24 cellular contexts compared by ENCODE assay signal in genomic region chr10:86036544-86036831, GRCh38.
"Had no signal": no experiment of that assay in that cellular context is flagged by ENCODE, and none has a peak within 500 bp of the region (broad histone marks: within the 10 kb centered on the region; RNA-seq: fewer than 3 reads in every experiment).

No MANE protein-coding gene starts in this region.

- FAIRE-seq: RCC 7860 had no signal

- ATAC-seq: activated CD8-positive, alpha-beta memory T cell treated with anti-CD3 and anti-CD28 coated beads, Interleukin-2, amount 10 ng/mL, durations not matched to agents 7 days and 5 days; activated naive CD8-positive, alpha-beta T cell treated with anti-CD3 and anti-CD28 coated beads, Interleukin-2, amount 50 U/mL, for 24 hours had no signal

- H3K27ac ChIP-seq: brain microvascular endothelial cell, PC-9, RWPE1, SJCRH30, SK-N-MC, WERI-Rb-1 had no signal

- DNase-seq: activated CD4-positive, alpha-beta memory T cell treated with anti-CD3 and anti-CD28 coated beads, Interleukin-2, amount 10 ng/mL, durations not matched to agents 7 days and 5 days; activated CD4-positive, alpha-beta T cell treated with anti-CD3 and anti-CD28 coated beads for 1 hour; activated CD4-positive, alpha-beta T cell treated with anti-CD3 and anti-CD28 coated beads for 48 hours; activated CD4-positive, CD25-positive, alpha-beta regulatory T cell; activated CD8-positive, alpha-beta memory T cell treated with anti-CD3 and anti-CD28 coated beads for 24 hours; activated CD8-positive, alpha-beta memory T cell treated with anti-CD3 and anti-CD28 coated beads, Interleukin-2, amount 10 ng/mL, durations not matched to agents 7 days and 5 days; activated CD8-positive, alpha-beta memory T cell treated with anti-CD3 and anti-CD28 coated beads, Interleukin-2, amount 50 U/mL, for 48 hours; activated effector memory CD4-positive, alpha-beta T cell treated with Interleukin-2 at 50 U/mL for 16 hours; activated naive CD4-positive, alpha-beta T cell treated with anti-CD3 and anti-CD28 coated beads, Interleukin-2, amount 10 ng/mL, durations not matched to agents 7 days and 5 days; activated naive CD8-positive, alpha-beta T cell treated with anti-CD3 and anti-CD28 coated beads, Interleukin-2, amount 50 U/mL, for 24 hours; activated T-cell treated with anti-CD3 and anti-CD28 coated beads, Interleukin-2, amount 50 U/mL, for 48 hours; anterior cingulate cortex; brain microvascular endothelial cell; NCI-H1417 treated with DMSO at 0.1 percent for 48 hours; NCI-H187 treated with DMSO at 0.1 percent for 48 hours; NCI-H524 treated with DMSO at 0.1 percent for 48 hours; PC-9; SHP77; SJCRH30; T1000; WERI-Rb-1 had no signal

- H3K4me3 ChIP-seq: PC-9, SJCRH30, SK-N-MC had no signal

- H3K4me2 ChIP-seq: PC-9 had no signal

- H3K9me3 ChIP-seq: SJCRH30 had no signal

- H2AFZ ChIP-seq: PC-9 had no signal

- H3K27me3 ChIP-seq: brain microvascular endothelial cell, SJCRH30 had no signal

- H3K4me1 ChIP-seq: SJCRH30 had no signal

- H3K36me3 ChIP-seq: brain microvascular endothelial cell, SJCRH30, WERI-Rb-1 had no signal
